ENCODE assay signal across 9 cellular contexts in the genomic region with DNA sequence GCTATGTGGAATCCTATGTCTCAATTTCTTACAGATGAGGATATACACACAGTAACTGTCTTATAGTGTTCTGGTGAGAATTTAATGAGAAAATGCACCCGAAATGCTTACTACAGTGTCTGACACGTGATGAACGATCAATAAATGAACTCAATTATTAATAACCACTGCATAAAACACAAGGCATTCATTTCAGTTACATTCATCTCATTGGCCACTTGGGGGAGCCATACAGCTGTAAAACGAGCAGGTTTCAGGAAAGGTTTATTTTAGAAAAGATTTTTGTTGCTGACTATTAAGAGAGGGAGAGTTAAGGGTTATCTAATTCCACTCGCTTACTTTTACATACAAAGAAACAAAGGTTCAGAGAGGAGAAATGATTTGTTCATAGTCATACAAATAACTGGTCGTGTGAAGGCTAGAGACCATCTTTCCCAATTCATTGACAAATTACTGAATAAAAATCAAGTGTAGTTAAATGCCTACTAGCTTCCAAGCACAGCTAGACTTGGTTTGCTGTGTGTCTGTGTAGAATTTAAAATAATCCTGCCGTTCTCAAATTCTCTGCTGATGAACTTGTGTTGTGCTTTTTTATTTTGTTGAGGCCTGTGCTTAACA.
DNase-seq lines count a peak whose midpoint lies in the region; ATAC-seq and TF ChIP-seq lines count a peak whose summit lies in the region.
"Had no signal": no experiment of that assay in that cellular context is flagged by ENCODE, and none has a peak within 500 bp of the region (broad histone marks: within the 10 kb centered on the region; RNA-seq: fewer than 3 reads in every experiment).

No MANE protein-coding gene starts in this region.

- no peak overlapping the region for H3K9ac ChIP-seq in NT2/D1 (ENCODE audit: insufficient read length, low read depth)
- no peak overlapping the region for H3K9ac ChIP-seq in liver (ENCODE audit: low read depth in 1 of 2, low read length in 2 of 2)

- H3K9me3 ChIP-seq in NT2/D1 (ENCODE audit: insufficient read depth, low read length) (no peaks in the 10 kb centered on the region), liver (ENCODE audit: control insufficient read depth in 4 of 4, low read length in 3 of 4) (no peaks in the 10 kb centered on the region)
- H3K9me3 ChIP-seq: SJSA1 had no signal

- H3K4me1 ChIP-seq in NT2/D1 (ENCODE audit: insufficient read depth, insufficient read length) (no peaks in the 10 kb centered on the region), liver (ENCODE audit: control insufficient read depth in 4 of 4, insufficient read depth in 4 of 4, low read length in 3 of 4) (no peaks in the 10 kb centered on the region)
- H3K4me1 ChIP-seq: SJSA1 had no signal

- H3K27ac ChIP-seq in liver (ENCODE audit: low read depth in 1 of 2, low read length in 2 of 2), result no peak overlapping the region
- H3K27ac ChIP-seq: SJSA1 had no signal

- WGBS in liver, result 14% methylated on average over 7 of the region's 7 CpGs

- in situ Hi-C loops in GM13977 (cut with MboI; ENCODE audit: low pct_unique_long_range_greater_than_20kb, low sequenced_read_pairs, unreplicated experiment), result loop anchor here (25.0 kb wide), 1 partner anchor 832 kb away; a partner anchor contains a TSS

- TF ChIP-seq RAD21 in liver (IDR thresholded peaks at IDR 0.05), result peak; percentile 71 to 78

- H3K4me3 ChIP-seq in BJ (ENCODE audit: low read depth, low read length) (no peak overlapping the region), NT2/D1 (ENCODE audit: insufficient read length, low read depth) (no peak overlapping the region), liver (ENCODE audit: low read depth in 1 of 3, low read length in 3 of 3) (no peak overlapping the region)
- H3K4me3 ChIP-seq: SJSA1 had no signal

- H3K27me3 ChIP-seq in BJ (ENCODE audit: control insufficient read depth, insufficient read depth, low read length) (no peaks in the 10 kb centered on the region), NT2/D1 (ENCODE audit: insufficient read depth, insufficient read length) (no peaks in the 10 kb centered on the region), liver (ENCODE audit: control insufficient read depth in 4 of 4, insufficient read depth in 4 of 4, low read length in 3 of 4) (no peaks in the 10 kb centered on the region)
- H3K27me3 ChIP-seq: SJSA1 had no signal

- DNase-seq in BJ (ENCODE audit: low read depth) (no peak), GM13977 (ENCODE audit: low spot score) (peak; percentile 56), NT2/D1 (ENCODE audit: low read depth, low spot score) (peak; percentile 15), cerebellar cortex (ENCODE audit: low spot score) (peak; percentile 61), ureter (ENCODE audit: low spot score) (peak; percentile 48), activated gamma-delta T cell treated with Interleukin-2 at 50 U/mL for 16 hours (no peak)

- H3K36me3 ChIP-seq in BJ (ENCODE audit: control insufficient read depth, insufficient read depth, low read length), result no peaks in the 10 kb centered on the region
- H3K36me3 ChIP-seq in NT2/D1 (ENCODE audit: insufficient read depth, insufficient read length, low read length), result no peaks in the 10 kb centered on the region
- no peaks in the 10 kb centered on the region for H3K36me3 ChIP-seq in liver (ENCODE audit: control insufficient read depth in 4 of 4, insufficient read depth in 3 of 4, low read depth in 1 of 4, low read length in 3 of 4)
- H3K36me3 ChIP-seq: SJSA1 had no signal

- no peak for ATAC-seq in GM18870 (IDR thresholded peaks at IDR 0.05; ENCODE audit: unreplicated experiment)

- CTCF ChIA-PET in BJ (lab: Yijun Ruan, JAX), result interaction anchor here (0.6 to 1.9 kb wide), 19 partner anchors 9 to 852 kb away, joined by 3 to 29 read pairs (median 3); a partner anchor contains a TSS

- peak; percentile 69 for TF ChIP-seq CTCF in BJ (IDR thresholded peaks at IDR 0.05; ENCODE audit: insufficient read depth, low read depth, low read length)
- peak; percentile 81 for TF ChIP-seq CTCF in GM13977 (IDR thresholded peaks at IDR 0.05; ENCODE audit: extremely low read depth, insufficient read depth, missing control alignments)
- TF ChIP-seq CTCF in liver (IDR thresholded peaks at IDR 0.05; ENCODE audit: low read depth, low read length, missing input control), result peak; percentile 64

- POLR2A ChIA-PET in BJ (lab: Charles Lee), result no interaction called here

TF ChIP-seq in liver, 16 proteins besides CTCF, POLR2A, EP300 and RAD21:
- no peak for TF ChIP-seq EGR1 (IDR thresholded peaks at IDR 0.05; ENCODE audit: low read depth in 2 of 2)
- no peak for TF ChIP-seq RXRA (IDR thresholded peaks at IDR 0.05)
- TF ChIP-seq FOXA2 (IDR thresholded peaks at IDR 0.05), result no peak
- no peak for TF ChIP-seq JUND (IDR thresholded peaks at IDR 0.05)
- no peak for TF ChIP-seq HNF4G (IDR thresholded peaks at IDR 0.05)
- no peak for TF ChIP-seq TAF1 (conservative IDR thresholded peaks at IDR 0.05)
- no peak for TF ChIP-seq SP1 (IDR thresholded peaks at IDR 0.05)
- TF ChIP-seq, protein P1, sequence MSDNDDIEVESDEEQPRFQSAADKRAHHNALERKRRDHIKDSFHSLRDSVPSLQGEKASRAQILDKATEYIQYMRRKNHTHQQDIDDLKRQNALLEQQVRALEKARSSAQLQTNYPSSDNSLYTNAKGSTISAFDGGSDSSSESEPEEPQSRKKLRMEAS (IDR thresholded peaks at IDR 0.05), result no peak
- no peak for TF ChIP-seq NR2F2 (IDR thresholded peaks at IDR 0.05)
- TF ChIP-seq, protein P2, sequence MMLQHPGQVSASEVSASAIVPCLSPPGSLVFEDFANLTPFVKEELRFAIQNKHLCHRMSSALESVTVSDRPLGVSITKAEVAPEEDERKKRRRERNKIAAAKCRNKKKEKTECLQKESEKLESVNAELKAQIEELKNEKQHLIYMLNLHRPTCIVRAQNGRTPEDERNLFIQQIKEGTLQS (IDR thresholded peaks at IDR 0.05), result no peak
- no peak for TF ChIP-seq FOXA1 (IDR thresholded peaks at IDR 0.05)
- TF ChIP-seq GABPA (IDR thresholded peaks at IDR 0.05 in 1 of 2, conservative IDR thresholded peaks at IDR 0.05 in 1 of 2), result no peak
- no peak for TF ChIP-seq HNF4A (conservative IDR thresholded peaks at IDR 0.05)
- TF ChIP-seq, protein P3, sequence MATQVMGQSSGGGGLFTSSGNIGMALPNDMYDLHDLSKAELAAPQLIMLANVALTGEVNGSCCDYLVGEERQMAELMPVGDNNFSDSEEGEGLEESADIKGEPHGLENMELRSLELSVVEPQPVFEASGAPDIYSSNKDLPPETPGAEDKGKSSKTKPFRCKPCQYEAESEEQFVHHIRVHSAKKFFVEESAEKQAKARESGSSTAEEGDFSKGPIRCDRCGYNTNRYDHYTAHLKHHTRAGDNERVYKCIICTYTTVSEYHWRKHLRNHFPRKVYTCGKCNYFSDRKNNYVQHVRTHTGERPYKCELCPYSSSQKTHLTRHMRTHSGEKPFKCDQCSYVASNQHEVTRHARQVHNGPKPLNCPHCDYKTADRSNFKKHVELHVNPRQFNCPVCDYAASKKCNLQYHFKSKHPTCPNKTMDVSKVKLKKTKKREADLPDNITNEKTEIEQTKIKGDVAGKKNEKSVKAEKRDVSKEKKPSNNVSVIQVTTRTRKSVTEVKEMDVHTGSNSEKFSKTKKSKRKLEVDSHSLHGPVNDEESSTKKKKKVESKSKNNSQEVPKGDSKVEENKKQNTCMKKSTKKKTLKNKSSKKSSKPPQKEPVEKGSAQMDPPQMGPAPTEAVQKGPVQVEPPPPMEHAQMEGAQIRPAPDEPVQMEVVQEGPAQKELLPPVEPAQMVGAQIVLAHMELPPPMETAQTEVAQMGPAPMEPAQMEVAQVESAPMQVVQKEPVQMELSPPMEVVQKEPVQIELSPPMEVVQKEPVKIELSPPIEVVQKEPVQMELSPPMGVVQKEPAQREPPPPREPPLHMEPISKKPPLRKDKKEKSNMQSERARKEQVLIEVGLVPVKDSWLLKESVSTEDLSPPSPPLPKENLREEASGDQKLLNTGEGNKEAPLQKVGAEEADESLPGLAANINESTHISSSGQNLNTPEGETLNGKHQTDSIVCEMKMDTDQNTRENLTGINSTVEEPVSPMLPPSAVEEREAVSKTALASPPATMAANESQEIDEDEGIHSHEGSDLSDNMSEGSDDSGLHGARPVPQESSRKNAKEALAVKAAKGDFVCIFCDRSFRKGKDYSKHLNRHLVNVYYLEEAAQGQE (IDR thresholded peaks at IDR 0.05), result no peak
- no peak for TF ChIP-seq YY1 (IDR thresholded peaks at IDR 0.05)
- TF ChIP-seq, protein P4, sequence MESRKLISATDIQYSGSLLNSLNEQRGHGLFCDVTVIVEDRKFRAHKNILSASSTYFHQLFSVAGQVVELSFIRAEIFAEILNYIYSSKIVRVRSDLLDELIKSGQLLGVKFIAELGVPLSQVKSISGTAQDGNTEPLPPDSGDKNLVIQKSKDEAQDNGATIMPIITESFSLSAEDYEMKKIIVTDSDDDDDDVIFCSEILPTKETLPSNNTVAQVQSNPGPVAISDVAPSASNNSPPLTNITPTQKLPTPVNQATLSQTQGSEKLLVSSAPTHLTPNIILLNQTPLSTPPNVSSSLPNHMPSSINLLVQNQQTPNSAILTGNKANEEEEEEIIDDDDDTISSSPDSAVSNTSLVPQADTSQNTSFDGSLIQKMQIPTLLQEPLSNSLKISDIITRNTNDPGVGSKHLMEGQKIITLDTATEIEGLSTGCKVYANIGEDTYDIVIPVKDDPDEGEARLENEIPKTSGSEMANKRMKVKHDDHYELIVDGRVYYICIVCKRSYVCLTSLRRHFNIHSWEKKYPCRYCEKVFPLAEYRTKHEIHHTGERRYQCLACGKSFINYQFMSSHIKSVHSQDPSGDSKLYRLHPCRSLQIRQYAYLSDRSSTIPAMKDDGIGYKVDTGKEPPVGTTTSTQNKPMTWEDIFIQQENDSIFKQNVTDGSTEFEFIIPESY (IDR thresholded peaks at IDR 0.05), result no peak
TF ChIP-seq in liver: peak in this region for 0.

Comparison
In these comparisons a context has a peak if more than half of its experiments do, and no peak if none do; other contexts are left out.
1. DNase-seq: peak in GM13977 (single experiment), NT2/D1 (single experiment), cerebellar cortex (single experiment) and ureter (single experiment); none in BJ (single experiment) and activated gamma-delta T cell treated with Interleukin-2 at 50 U/mL for 16 hours (single experiment).
2. Peak in every context shown above with its lines, with median percentiles within 50 percentile points of each other: CTCF ChIP-seq.